15 cellular contexts compared by ENCODE assay signal in the genomic region with DNA sequence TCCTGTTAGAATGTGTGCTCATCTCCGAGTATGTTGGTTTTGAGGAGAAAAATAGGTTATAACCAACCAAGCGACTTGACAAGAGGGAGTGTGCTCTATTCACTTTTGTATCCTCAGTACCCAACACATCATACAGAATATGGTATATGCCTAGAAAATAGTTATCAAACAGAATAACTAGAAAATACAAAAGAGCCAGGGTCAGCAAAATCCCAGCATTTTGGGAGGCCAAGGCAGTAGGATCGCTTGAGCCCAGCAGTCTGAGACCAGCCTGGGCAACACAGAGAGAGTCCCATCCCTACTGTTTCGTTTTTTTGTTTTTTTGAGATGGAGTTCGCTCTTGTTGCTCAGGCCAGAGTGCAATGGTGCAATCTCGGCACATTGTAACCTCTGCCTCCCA.
DNase-seq lines count a peak whose midpoint lies in the region; ATAC-seq and TF ChIP-seq lines count a peak whose summit lies in the region.
"Had no signal": no experiment of that assay in that cellular context is flagged by ENCODE, and none has a peak within 500 bp of the region (broad histone marks: within the 10 kb centered on the region; RNA-seq: fewer than 3 reads in every experiment).

No MANE protein-coding gene starts in this region.

- RAD21 ChIA-PET in HCT116 (lab: Charles Lee; ENCODE audit: low non-redundant PET in 1 of 2, low total read pairs in 2 of 2, uncharacterized antibody in 2 of 2, unreplicated experiment in 2 of 2): no interaction called here

- H3K27me3 ChIP-seq in HCT116 (ENCODE audit: insufficient read depth, low read length) (no peaks in the 10 kb centered on the region), mammary epithelial cell (ENCODE audit: insufficient read depth, low read length) (no peaks in the 10 kb centered on the region), esophagus squamous epithelium (no peaks in the 10 kb centered on the region)
- H3K27me3 ChIP-seq: BLaER1 treated with 17β-estradiol and CSF1 and Interleukin-3, amounts not matched to agents 10 nM and 100 nM had no signal

- H4K20me1 ChIP-seq in HCT116 (ENCODE audit: insufficient read depth) (no peaks in the 10 kb centered on the region), mammary epithelial cell (ENCODE audit: insufficient read depth, low read length) (no peaks in the 10 kb centered on the region)
- H4K20me1 ChIP-seq: BLaER1 treated with 17β-estradiol and CSF1 and Interleukin-3, amounts not matched to agents 10 nM and 100 nM had no signal

- POLR2A ChIA-PET in HCT116 (lab: Charles Lee): no interaction called here
- POLR2A ChIA-PET in RWPE1 (lab: Yijun Ruan, JAX; ENCODE audit: low non-redundant PET): no interaction called here

- H3K4me2 ChIP-seq in HCT116 (ENCODE audit: low read length) (peak overlapping the region; percentile 64), mammary epithelial cell (ENCODE audit: insufficient read depth, low read depth, low read length) (no peak overlapping the region)
- H3K4me2 ChIP-seq: BLaER1 treated with 17β-estradiol and CSF1 and Interleukin-3, amounts not matched to agents 10 nM and 100 nM had no signal

- intact Hi-C loops in HCT116 (cut with micrococcal nuclease) (no loop called here), mammary epithelial cell (cut with micrococcal nuclease) (no loop called here), esophagus squamous epithelium (cut with DNase I) (no loop called here)

- H3K79me2 ChIP-seq in HCT116 (ENCODE audit: insufficient read depth, low read length): peaks cover 13% of the 10 kb centered on the region; the same call in 1 of the 2 replicates
- peaks cover 6% of the 10 kb centered on the region for H3K79me2 ChIP-seq in mammary epithelial cell (ENCODE audit: insufficient read depth, low read length)

- H3K9ac ChIP-seq in HCT116 (ENCODE audit: low read length) (no peak overlapping the region), mammary epithelial cell (ENCODE audit: insufficient read depth, low read length) (no peak overlapping the region)
- H3K9ac ChIP-seq: BLaER1 treated with 17β-estradiol and CSF1 and Interleukin-3, amounts not matched to agents 10 nM and 100 nM; GM23248 had no signal

- H3K9me3 ChIP-seq in HCT116 (ENCODE audit: control insufficient read depth in 1 of 2, insufficient read depth in 1 of 2, low read depth in 1 of 2, low read length in 2 of 2): no peaks in the 10 kb centered on the region
- no peaks in the 10 kb centered on the region for H3K9me3 ChIP-seq in mammary epithelial cell (replicated peaks; ENCODE audit: insufficient read depth, low read length)
- no peaks in the 10 kb centered on the region for H3K9me3 ChIP-seq in esophagus squamous epithelium

- TF ChIP-seq RAD21 in HCT116 (IDR thresholded peaks at IDR 0.05; ENCODE audit: low read depth): no peak

- WGBS in mammary epithelial cell (ENCODE audit: low coverage, missing lambda C conversion rate): 91% methylated on average over 5 of the region's 6 CpGs
- WGBS in esophagus squamous epithelium, 2 donors: 82 to 91% methylated on average over 6 of the region's 6 CpGs

- H3K4me3 Mint-ChIP-seq in type B pancreatic cell: no peak overlapping the region
- no peak overlapping the region for H3K4me3 Mint-ChIP-seq in activated T-cell treated with anti-CD3 and anti-CD28 coated beads, Interleukin-2, amount 50 U/mL, for 24 hours
- H3K4me3 Mint-ChIP-seq: IgD-negative memory B cell had no signal

- BruUV-seq in HCT116 (replicated peaks; lab: Mats Ljungman, UMichigan) (no TSS peak), mammary epithelial cell (replicated peaks; lab: Mats Ljungman, UMichigan) (no TSS peak)

- H3K36me3 ChIP-seq in HCT116 (ENCODE audit: control insufficient read depth in 1 of 2, insufficient read depth in 2 of 2, low read length in 2 of 2): no peaks in the 10 kb centered on the region
- no peaks in the 10 kb centered on the region for H3K36me3 ChIP-seq in mammary epithelial cell (ENCODE audit: insufficient read depth, low read length)
- no peaks in the 10 kb centered on the region for H3K36me3 ChIP-seq in esophagus squamous epithelium

- no peak overlapping the region for H2AFZ ChIP-seq in HCT116 (ENCODE audit: low read depth, low read length, poor library complexity, severe bottlenecking)
- H2AFZ ChIP-seq in mammary epithelial cell (ENCODE audit: low read depth, low read length): no peak overlapping the region
- H2AFZ ChIP-seq: GM23248 had no signal

- H3K27me3 Mint-ChIP-seq in type B pancreatic cell: no peaks in the 10 kb centered on the region
- H3K27me3 Mint-ChIP-seq in activated T-cell treated with anti-CD3 and anti-CD28 coated beads, Interleukin-2, amount 50 U/mL, for 24 hours: no peaks in the 10 kb centered on the region
- H3K27me3 Mint-ChIP-seq: CD4-positive, CD25-positive, alpha-beta regulatory T cell; IgD-negative memory B cell had no signal

- H3K4me1 Mint-ChIP-seq in type B pancreatic cell (ENCODE audit: unreplicated experiment): peaks cover 4% of the 10 kb centered on the region
- no peaks in the 10 kb centered on the region for H3K4me1 Mint-ChIP-seq in activated T-cell treated with anti-CD3 and anti-CD28 coated beads, Interleukin-2, amount 50 U/mL, for 24 hours (ENCODE audit: low read depth)
- H3K4me1 Mint-ChIP-seq: IgD-negative memory B cell had no signal

- TF ChIP-seq POLR2A in HCT116 (IDR thresholded peaks at IDR 0.05; ENCODE audit: borderline replicate concordance, extremely low read depth, insufficient read depth, insufficient read length): no peak
- no peak for TF ChIP-seq POLR2A in esophagus squamous epithelium (IDR thresholded peaks at IDR 0.05)

- H3K27ac ChIP-seq in HCT116 (ENCODE audit: low read depth, low read length) (peak overlapping the region; percentile 24; the same call in 1 of the 2 replicates), RWPE1 (peak overlapping the region; percentile 30; the same call in 1 of the 2 replicates), mammary epithelial cell (ENCODE audit: insufficient read depth, low read depth, low read length) (peak overlapping the region; percentile 52), esophagus squamous epithelium (no peak overlapping the region)
- H3K27ac ChIP-seq: BLaER1 treated with 17β-estradiol and CSF1 and Interleukin-3, amounts not matched to agents 10 nM and 100 nM; GM23248; HL-60 had no signal

- dilution Hi-C loops in mammary epithelial cell (cut with HindIII; ENCODE audit: low sequenced_read_pairs): no loop called here

- in situ Hi-C loops in mammary epithelial cell (cut with MboI; ENCODE audit: low sequenced_read_pairs in 2 of 2): no loop called here

- no peaks in the 10 kb centered on the region for H3K9me3 Mint-ChIP-seq in type B pancreatic cell
- H3K9me3 Mint-ChIP-seq in activated T-cell treated with anti-CD3 and anti-CD28 coated beads, Interleukin-2, amount 50 U/mL, for 24 hours: no peaks in the 10 kb centered on the region
- H3K9me3 Mint-ChIP-seq: CD4-positive, CD25-positive, alpha-beta regulatory T cell had no signal

- H3K27ac Mint-ChIP-seq in type B pancreatic cell: peak overlapping the region; percentile 29
- no peak overlapping the region for H3K27ac Mint-ChIP-seq in activated T-cell treated with anti-CD3 and anti-CD28 coated beads, Interleukin-2, amount 50 U/mL, for 24 hours
- H3K27ac Mint-ChIP-seq: CD4-positive, CD25-positive, alpha-beta regulatory T cell; IgD-negative memory B cell had no signal

- H3K36me3 Mint-ChIP-seq in type B pancreatic cell: peaks cover 10% of the 10 kb centered on the region
- H3K36me3 Mint-ChIP-seq in activated T-cell treated with anti-CD3 and anti-CD28 coated beads, Interleukin-2, amount 50 U/mL, for 24 hours (ENCODE audit: low read depth): no peaks in the 10 kb centered on the region
- H3K36me3 Mint-ChIP-seq: CD4-positive, CD25-positive, alpha-beta regulatory T cell; IgD-negative memory B cell had no signal

- ATAC-seq in HCT116: no peak

- H3K4me1 ChIP-seq in HCT116 (ENCODE audit: control insufficient read depth in 1 of 2, insufficient read depth in 2 of 2, low read length in 2 of 2) (peaks cover 21 to 38% of the 10 kb centered on the region in 2 experiments), mammary epithelial cell (ENCODE audit: insufficient read depth, low read length) (peaks cover 15% of the 10 kb centered on the region), esophagus squamous epithelium (no peaks in the 10 kb centered on the region)
- H3K4me1 ChIP-seq: BLaER1 treated with 17β-estradiol and CSF1 and Interleukin-3, amounts not matched to agents 10 nM and 100 nM had no signal

- peak overlapping the region in 1 of 2 experiments; percentile 33; a peak in 1 of 4 replicates for H3K4me3 ChIP-seq in HCT116 (replicated peaks in 1 of 2; ENCODE audit: low read depth in 1 of 2, low read length in 2 of 2)
- no peak overlapping the region for H3K4me3 ChIP-seq in mammary epithelial cell (replicated peaks in 1 of 3; ENCODE audit: insufficient read depth in 1 of 3, low read depth in 2 of 3, low read length in 3 of 3)
- H3K4me3 ChIP-seq in esophagus squamous epithelium: no peak overlapping the region
- H3K4me3 ChIP-seq: BLaER1 treated with 17β-estradiol and CSF1 and Interleukin-3, amounts not matched to agents 10 nM and 100 nM; GM23248 had no signal

- no peaks in the 10 kb centered on the region for H3K9me2 ChIP-seq in HCT116 (ENCODE audit: insufficient read depth)

- CTCF ChIA-PET in HCT116 (lab: Charles Lee): no interaction called here
- CTCF ChIA-PET in RWPE1 (lab: Yijun Ruan, JAX): no interaction called here
- CTCF ChIA-PET in mammary epithelial cell (lab: Charles Lee; ENCODE audit: low non-redundant PET): no interaction called here

- TF ChIP-seq CTCF in HCT116 (IDR thresholded peaks at IDR 0.05 in 2 of 3, conservative IDR thresholded peaks at IDR 0.05 in 1 of 3; ENCODE audit: borderline replicate concordance in 1 of 3, insufficient read depth in 1 of 3, low read depth in 2 of 3, low read length in 2 of 3): no peak
- no peak for TF ChIP-seq CTCF in RWPE1 (conservative IDR thresholded peaks at IDR 0.05; ENCODE audit: low read depth)
- TF ChIP-seq CTCF in mammary epithelial cell (conservative IDR thresholded peaks at IDR 0.05 in 1 of 2, IDR thresholded peaks at IDR 0.05 in 1 of 2; ENCODE audit: extremely low read depth in 1 of 2, insufficient read depth in 1 of 2, low read depth in 1 of 2, low read length in 2 of 2): no peak
- no peak for TF ChIP-seq CTCF in type B pancreatic cell (conservative IDR thresholded peaks at IDR 0.05)
- no peak for TF ChIP-seq CTCF in esophagus squamous epithelium (IDR thresholded peaks at IDR 0.05)

- DNase-seq in HCT116 (ENCODE audit: low read depth, low spot score) (no peak), RWPE1 (ENCODE audit: low spot score) (no peak), mammary epithelial cell (no peak), type B pancreatic cell (ENCODE audit: extremely low spot score, unreplicated experiment) (no peak), esophagus squamous epithelium (lab: John Stamatoyannopoulos, UW) (no peak), OCI-M1 (lab: John Stamatoyannopoulos, UW) (no peak)
- no peak for DNase-seq in activated T-cell treated with anti-CD3 and anti-CD28 coated beads, Interleukin-2, amount 50 U/mL, for 24 hours
- DNase-seq: CD4-positive, CD25-positive, alpha-beta regulatory T cell; DMS 273 treated with DMSO at 0.1 percent for 48 hours; H7; KG1 had no signal

TF ChIP-seq in HCT116, 20 proteins besides CTCF, POLR2A, EP300 and RAD21 (continues in another document):
- TF ChIP-seq CBX3 (IDR thresholded peaks at IDR 0.05; ENCODE audit: low read depth): no peak
- no peak for TF ChIP-seq SP1 (IDR thresholded peaks at IDR 0.05; ENCODE audit: low read depth)
- TF ChIP-seq SRF (IDR thresholded peaks at IDR 0.05; ENCODE audit: low read depth): no peak

Comparison
In these comparisons a context has a peak if more than half of its experiments do, and no peak if none do; other contexts are left out.
1. H3K27ac ChIP-seq: peak in HCT116 (single experiment), RWPE1 (single experiment) and mammary epithelial cell (single experiment); none in esophagus squamous epithelium (0 of 4).